In the genomic region with DNA sequence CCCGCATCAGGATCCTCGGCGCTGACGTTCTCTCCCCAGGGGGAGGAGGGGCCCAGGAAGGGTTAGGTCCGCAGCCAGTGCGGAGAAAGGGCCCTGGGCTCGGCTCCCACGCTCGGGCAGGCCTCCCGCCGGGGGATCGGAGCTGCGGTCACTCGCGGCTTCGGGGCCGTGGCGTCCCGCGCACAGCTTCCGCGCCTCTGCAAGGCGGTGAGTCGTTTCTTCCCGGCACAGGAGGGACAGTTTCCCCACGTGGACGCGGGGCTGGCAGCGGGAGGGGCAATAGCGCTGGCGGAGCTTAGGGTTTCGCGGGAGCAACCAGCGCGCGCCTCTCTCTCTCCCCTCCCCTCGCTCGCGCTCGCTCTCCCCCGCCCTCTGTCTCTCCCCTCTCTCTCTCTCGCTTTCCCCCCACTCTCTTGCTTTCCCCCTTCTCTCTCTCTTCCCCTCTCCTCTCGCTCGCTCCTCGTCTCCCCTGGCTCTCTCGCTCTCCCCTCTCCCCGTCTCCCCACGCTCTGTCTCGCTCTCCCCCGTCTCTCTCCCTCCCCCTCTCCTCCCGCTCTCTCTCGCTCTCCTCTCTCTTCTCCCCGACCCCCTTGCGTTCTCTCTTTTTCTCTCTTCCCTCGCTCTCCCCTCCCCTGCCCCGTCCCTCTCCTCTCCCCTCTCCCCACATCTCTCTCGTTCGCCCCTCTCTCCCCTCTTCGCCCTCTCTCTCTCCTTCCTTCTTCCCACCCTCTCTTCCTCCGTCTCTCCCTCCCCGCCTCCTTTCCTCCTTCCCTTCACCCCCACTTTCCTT, we compare ENCODE assay signal across 1 cellular context.
TF ChIP-seq lines count a peak whose summit lies in the region.

No MANE protein-coding gene starts in this region.

TF ChIP-seq in GM12878, 131 proteins besides CTCF, POLR2A, EP300 and RAD21 (continued from another document and continues in another):
- TF ChIP-seq, protein P1, sequence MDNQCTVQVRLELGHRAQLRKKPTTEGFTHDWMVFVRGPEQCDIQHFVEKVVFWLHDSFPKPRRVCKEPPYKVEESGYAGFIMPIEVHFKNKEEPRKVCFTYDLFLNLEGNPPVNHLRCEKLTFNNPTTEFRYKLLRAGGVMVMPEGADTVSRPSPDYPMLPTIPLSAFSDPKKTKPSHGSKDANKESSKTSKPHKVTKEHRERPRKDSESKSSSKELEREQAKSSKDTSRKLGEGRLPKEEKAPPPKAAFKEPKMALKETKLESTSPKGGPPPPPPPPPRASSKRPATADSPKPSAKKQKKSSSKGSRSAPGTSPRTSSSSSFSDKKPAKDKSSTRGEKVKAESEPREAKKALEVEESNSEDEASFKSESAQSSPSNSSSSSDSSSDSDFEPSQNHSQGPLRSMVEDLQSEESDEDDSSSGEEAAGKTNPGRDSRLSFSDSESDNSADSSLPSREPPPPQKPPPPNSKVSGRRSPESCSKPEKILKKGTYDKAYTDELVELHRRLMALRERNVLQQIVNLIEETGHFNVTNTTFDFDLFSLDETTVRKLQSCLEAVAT (IDR thresholded peaks at IDR 0.05) = 0 out of 2 replicates have a peak, but pooled peaks have one; percentile 33
- TF ChIP-seq SMC3 (IDR thresholded peaks at IDR 0.05; ENCODE audit: borderline replicate concordance, low read length) = no peak
- TF ChIP-seq, protein P2, sequence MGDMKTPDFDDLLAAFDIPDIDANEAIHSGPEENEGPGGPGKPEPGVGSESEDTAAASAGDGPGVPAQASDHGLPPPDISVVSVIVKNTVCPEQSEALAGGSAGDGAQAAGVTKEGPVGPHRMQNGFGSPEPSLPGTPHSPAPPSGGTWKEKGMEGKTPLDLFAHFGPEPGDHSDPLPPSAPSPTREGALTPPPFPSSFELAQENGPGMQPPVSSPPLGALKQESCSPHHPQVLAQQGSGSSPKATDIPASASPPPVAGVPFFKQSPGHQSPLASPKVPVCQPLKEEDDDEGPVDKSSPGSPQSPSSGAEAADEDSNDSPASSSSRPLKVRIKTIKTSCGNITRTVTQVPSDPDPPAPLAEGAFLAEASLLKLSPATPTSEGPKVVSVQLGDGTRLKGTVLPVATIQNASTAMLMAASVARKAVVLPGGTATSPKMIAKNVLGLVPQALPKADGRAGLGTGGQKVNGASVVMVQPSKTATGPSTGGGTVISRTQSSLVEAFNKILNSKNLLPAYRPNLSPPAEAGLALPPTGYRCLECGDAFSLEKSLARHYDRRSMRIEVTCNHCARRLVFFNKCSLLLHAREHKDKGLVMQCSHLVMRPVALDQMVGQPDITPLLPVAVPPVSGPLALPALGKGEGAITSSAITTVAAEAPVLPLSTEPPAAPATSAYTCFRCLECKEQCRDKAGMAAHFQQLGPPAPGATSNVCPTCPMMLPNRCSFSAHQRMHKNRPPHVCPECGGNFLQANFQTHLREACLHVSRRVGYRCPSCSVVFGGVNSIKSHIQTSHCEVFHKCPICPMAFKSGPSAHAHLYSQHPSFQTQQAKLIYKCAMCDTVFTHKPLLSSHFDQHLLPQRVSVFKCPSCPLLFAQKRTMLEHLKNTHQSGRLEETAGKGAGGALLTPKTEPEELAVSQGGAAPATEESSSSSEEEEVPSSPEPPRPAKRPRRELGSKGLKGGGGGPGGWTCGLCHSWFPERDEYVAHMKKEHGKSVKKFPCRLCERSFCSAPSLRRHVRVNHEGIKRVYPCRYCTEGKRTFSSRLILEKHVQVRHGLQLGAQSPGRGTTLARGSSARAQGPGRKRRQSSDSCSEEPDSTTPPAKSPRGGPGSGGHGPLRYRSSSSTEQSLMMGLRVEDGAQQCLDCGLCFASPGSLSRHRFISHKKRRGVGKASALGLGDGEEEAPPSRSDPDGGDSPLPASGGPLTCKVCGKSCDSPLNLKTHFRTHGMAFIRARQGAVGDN (IDR thresholded peaks at IDR 0.05) = peak; percentile 31; the same call in 1 of the 2 replicates
- peak; percentile 71; the same call in 1 of the 2 replicates for TF ChIP-seq HDGF (IDR thresholded peaks at IDR 0.05)
- peak; percentile 69 for TF ChIP-seq EED (IDR thresholded peaks at IDR 0.05; ENCODE audit: low read depth)
- no peak for TF ChIP-seq JUNB (IDR thresholded peaks at IDR 0.05)
- peak; percentile 66 for TF ChIP-seq MEF2B (IDR thresholded peaks at IDR 0.05; ENCODE audit: partially characterized antibody, poor library complexity, severe bottlenecking)
- TF ChIP-seq HCFC1 (IDR thresholded peaks at IDR 0.05; ENCODE audit: low read length) = no peak
- peak; percentile 71; the same call in 1 of the 2 replicates for TF ChIP-seq RB1 (IDR thresholded peaks at IDR 0.05; ENCODE audit: borderline replicate concordance)
- TF ChIP-seq NRF1 (conservative IDR thresholded peaks at IDR 0.05; ENCODE audit: low read depth, low read length) = no peak
- no peak for TF ChIP-seq ZNF207 (IDR thresholded peaks at IDR 0.05; ENCODE audit: borderline replicate concordance)
- TF ChIP-seq CHD4 (IDR thresholded peaks at IDR 0.05) = no peak
- TF ChIP-seq NBN (IDR thresholded peaks at IDR 0.05) = peak; percentile 76; the same call in 1 of the 2 replicates
- TF ChIP-seq, protein P3, sequence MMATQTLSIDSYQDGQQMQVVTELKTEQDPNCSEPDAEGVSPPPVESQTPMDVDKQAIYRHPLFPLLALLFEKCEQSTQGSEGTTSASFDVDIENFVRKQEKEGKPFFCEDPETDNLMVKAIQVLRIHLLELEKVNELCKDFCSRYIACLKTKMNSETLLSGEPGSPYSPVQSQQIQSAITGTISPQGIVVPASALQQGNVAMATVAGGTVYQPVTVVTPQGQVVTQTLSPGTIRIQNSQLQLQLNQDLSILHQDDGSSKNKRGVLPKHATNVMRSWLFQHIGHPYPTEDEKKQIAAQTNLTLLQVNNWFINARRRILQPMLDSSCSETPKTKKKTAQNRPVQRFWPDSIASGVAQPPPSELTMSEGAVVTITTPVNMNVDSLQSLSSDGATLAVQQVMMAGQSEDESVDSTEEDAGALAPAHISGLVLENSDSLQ (IDR thresholded peaks at IDR 0.05) = no peak
- TF ChIP-seq ZBED1 (IDR thresholded peaks at IDR 0.05; ENCODE audit: borderline replicate concordance) = no peak
- peak; percentile 37; the same call in 1 of the 2 replicates for TF ChIP-seq CBFB (IDR thresholded peaks at IDR 0.05; ENCODE audit: low read depth)
- TF ChIP-seq SIN3A (IDR thresholded peaks at IDR 0.05; ENCODE audit: low read depth, low read length) = peak; percentile 49; the same call in 1 of the 2 replicates
- TF ChIP-seq MYC (IDR thresholded peaks at IDR 0.05; ENCODE audit: insufficient read depth, insufficient read length, insufficient replicate concordance, low read length, severe bottlenecking) = no peak
- TF ChIP-seq, protein P4, sequence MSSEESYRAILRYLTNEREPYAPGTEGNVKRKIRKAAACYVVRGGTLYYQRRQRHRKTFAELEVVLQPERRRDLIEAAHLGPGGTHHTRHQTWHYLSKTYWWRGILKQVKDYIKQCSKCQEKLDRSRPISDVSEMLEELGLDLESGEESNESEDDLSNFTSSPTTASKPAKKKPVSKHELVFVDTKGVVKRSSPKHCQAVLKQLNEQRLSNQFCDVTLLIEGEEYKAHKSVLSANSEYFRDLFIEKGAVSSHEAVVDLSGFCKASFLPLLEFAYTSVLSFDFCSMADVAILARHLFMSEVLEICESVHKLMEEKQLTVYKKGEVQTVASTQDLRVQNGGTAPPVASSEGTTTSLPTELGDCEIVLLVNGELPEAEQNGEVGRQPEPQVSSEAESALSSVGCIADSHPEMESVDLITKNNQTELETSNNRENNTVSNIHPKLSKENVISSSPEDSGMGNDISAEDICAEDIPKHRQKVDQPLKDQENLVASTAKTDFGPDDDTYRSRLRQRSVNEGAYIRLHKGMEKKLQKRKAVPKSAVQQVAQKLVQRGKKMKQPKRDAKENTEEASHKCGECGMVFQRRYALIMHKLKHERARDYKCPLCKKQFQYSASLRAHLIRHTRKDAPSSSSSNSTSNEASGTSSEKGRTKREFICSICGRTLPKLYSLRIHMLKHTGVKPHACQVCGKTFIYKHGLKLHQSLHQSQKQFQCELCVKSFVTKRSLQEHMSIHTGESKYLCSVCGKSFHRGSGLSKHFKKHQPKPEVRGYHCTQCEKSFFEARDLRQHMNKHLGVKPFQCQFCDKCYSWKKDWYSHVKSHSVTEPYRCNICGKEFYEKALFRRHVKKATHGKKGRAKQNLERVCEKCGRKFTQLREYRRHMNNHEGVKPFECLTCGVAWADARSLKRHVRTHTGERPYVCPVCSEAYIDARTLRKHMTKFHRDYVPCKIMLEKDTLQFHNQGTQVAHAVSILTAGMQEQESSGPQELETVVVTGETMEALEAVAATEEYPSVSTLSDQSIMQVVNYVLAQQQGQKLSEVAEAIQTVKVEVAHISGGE (CRISPR knock-in tag; IDR thresholded peaks at IDR 0.05) = no peak
- peak; percentile 74 for TF ChIP-seq MXI1 (IDR thresholded peaks at IDR 0.05; ENCODE audit: low read depth, low read length)
- no peak for TF ChIP-seq RFX5 (IDR thresholded peaks at IDR 0.05; ENCODE audit: low read depth, low read length)
- TF ChIP-seq, protein P5, sequence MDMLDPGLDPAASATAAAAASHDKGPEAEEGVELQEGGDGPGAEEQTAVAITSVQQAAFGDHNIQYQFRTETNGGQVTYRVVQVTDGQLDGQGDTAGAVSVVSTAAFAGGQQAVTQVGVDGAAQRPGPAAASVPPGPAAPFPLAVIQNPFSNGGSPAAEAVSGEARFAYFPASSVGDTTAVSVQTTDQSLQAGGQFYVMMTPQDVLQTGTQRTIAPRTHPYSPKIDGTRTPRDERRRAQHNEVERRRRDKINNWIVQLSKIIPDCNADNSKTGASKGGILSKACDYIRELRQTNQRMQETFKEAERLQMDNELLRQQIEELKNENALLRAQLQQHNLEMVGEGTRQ (IDR thresholded peaks at IDR 0.05; ENCODE audit: borderline replicate concordance, low read depth, low read length) = no peak
- no peak for TF ChIP-seq NFXL1 (IDR thresholded peaks at IDR 0.05; ENCODE audit: borderline replicate concordance)
- TF ChIP-seq, protein P6, sequence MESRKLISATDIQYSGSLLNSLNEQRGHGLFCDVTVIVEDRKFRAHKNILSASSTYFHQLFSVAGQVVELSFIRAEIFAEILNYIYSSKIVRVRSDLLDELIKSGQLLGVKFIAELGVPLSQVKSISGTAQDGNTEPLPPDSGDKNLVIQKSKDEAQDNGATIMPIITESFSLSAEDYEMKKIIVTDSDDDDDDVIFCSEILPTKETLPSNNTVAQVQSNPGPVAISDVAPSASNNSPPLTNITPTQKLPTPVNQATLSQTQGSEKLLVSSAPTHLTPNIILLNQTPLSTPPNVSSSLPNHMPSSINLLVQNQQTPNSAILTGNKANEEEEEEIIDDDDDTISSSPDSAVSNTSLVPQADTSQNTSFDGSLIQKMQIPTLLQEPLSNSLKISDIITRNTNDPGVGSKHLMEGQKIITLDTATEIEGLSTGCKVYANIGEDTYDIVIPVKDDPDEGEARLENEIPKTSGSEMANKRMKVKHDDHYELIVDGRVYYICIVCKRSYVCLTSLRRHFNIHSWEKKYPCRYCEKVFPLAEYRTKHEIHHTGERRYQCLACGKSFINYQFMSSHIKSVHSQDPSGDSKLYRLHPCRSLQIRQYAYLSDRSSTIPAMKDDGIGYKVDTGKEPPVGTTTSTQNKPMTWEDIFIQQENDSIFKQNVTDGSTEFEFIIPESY (IDR thresholded peaks at IDR 0.05) = no peak
- peak; percentile 53 for TF ChIP-seq RUNX3 (IDR thresholded peaks at IDR 0.05; ENCODE audit: low read length)
- TF ChIP-seq USF1 (IDR thresholded peaks at IDR 0.05; ENCODE audit: borderline replicate concordance, extremely low read length, insufficient read depth, low read depth, low read length) = no peak
- TF ChIP-seq ASH2L (IDR thresholded peaks at IDR 0.05; ENCODE audit: borderline replicate concordance, low read depth) = no peak
- peak; percentile 73; the same call in 1 of the 2 replicates for TF ChIP-seq GATAD2B (conservative IDR thresholded peaks at IDR 0.05; ENCODE audit: low read depth)
- TF ChIP-seq YBX1 (IDR thresholded peaks at IDR 0.05) = no peak
- peak; percentile 59; the same call in 1 of the 2 replicates for TF ChIP-seq DPF2 (IDR thresholded peaks at IDR 0.05)
- TF ChIP-seq SUPT20H (IDR thresholded peaks at IDR 0.05; ENCODE audit: borderline replicate concordance, control insufficient read depth, low read depth, low read length) = no peak
- no peak for TF ChIP-seq MTA3 (IDR thresholded peaks at IDR 0.05; ENCODE audit: borderline replicate concordance, low read length)
- no peak for TF ChIP-seq PBX3 (IDR thresholded peaks at IDR 0.05; ENCODE audit: insufficient replicate concordance, low read depth, low read length)
- no peak for TF ChIP-seq SIX5 (IDR thresholded peaks at IDR 0.05; ENCODE audit: low read depth, low read length, severe bottlenecking)
- TF ChIP-seq IKZF2 (IDR thresholded peaks at IDR 0.05) = peak in 1 of 2 experiments; percentile 23; a peak in 1 of 4 replicates
- 0 out of 2 replicates have a peak, but pooled peaks have one; percentile 42 for TF ChIP-seq LARP7 (IDR thresholded peaks at IDR 0.05)
- TF ChIP-seq EGR1 (IDR thresholded peaks at IDR 0.05; ENCODE audit: borderline replicate concordance in 1 of 2, low read depth in 2 of 2, low read length in 2 of 2) = no peak; a peak in 1 of 3 replicates
- TF ChIP-seq BHLHE40 (IDR thresholded peaks at IDR 0.05; ENCODE audit: borderline replicate concordance in 1 of 2, low read depth in 2 of 2, low read length in 1 of 2) = peak in 1 of 2 experiments; percentile 52; a peak in 2 of 4 replicates
- peak; percentile 74 for TF ChIP-seq IKZF1 (conservative IDR thresholded peaks at IDR 0.05)
- TF ChIP-seq HDAC2 (IDR thresholded peaks at IDR 0.05) = no peak
- no peak for TF ChIP-seq ZNF24 (IDR thresholded peaks at IDR 0.05)
- 0 out of 2 replicates have a peak, but pooled peaks have one; percentile 29 for TF ChIP-seq SMARCA5 (IDR thresholded peaks at IDR 0.05)
